ENCODE assay signal across 24 cellular contexts in the genomic region with DNA sequence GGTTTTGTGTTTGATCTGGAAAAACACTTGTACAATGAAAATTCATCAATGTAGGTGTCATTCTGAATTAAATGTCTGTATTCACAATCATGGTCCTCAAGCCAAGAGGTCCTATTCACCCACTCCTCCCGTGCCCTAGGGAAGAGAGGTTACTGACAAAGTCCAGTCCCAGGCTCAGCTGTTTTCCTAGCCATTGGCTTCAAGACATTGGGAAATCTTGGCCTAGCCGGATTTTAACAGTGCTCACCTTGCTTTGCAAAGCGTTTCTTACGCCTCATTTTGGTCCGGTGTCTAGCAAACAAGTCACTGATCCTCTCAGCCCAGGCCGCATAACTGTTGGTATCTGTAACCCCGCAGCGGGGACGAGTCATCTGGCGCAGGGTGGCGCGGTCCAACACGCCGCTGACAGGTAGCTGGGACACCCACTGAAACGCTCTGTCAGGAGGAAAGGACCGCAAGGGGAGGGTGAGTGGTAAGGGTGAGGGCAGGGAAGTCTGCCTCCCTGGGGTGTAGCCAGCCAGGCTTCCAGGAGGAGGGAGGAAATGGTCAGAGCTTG. TPM values are rescaled to one million over a fixed set of nuclear protein-coding genes. Genes with fewer than 3 reads are reported as not detected.
DNase-seq lines count a peak whose midpoint lies in the region; ATAC-seq and TF ChIP-seq lines count a peak whose summit lies in the region.
"Had no signal": no experiment of that assay in that cellular context is flagged by ENCODE, and none has a peak within 500 bp of the region (broad histone marks: within the 10 kb centered on the region; RNA-seq: fewer than 3 reads in every experiment).

No MANE protein-coding gene starts in this region.

- no peaks in the 10 kb centered on the region for H3K27me3 ChIP-seq in breast epithelium
- no peaks in the 10 kb centered on the region for H3K27me3 ChIP-seq in lower lobe of right lung (ENCODE audit: low read depth)
- H3K27me3 ChIP-seq in tibial nerve = no peaks in the 10 kb centered on the region
- H3K27me3 ChIP-seq in body of pancreas = no peaks in the 10 kb centered on the region
- H3K27me3 ChIP-seq: uterus had no signal

- 86% methylated on average over 15 to 16 of the region's 16 CpGs for WGBS in tibial nerve, 2 donors
- 84 to 90% methylated on average over 16 of the region's 16 CpGs for WGBS in body of pancreas, 2 donors

- TF ChIP-seq POLR2A in breast epithelium (IDR thresholded peaks at IDR 0.05) = no peak
- TF ChIP-seq POLR2A in tibial nerve (IDR thresholded peaks at IDR 0.05) = no peak
- no peak for TF ChIP-seq POLR2A in body of pancreas (IDR thresholded peaks at IDR 0.05)

- H3K27me3 Mint-ChIP-seq in MCF 10A (ENCODE audit: insufficient read depth, unreplicated experiment) = no peaks in the 10 kb centered on the region
- H3K27me3 Mint-ChIP-seq: activated naive CD8-positive, alpha-beta T cell had no signal

- no peak overlapping the region for H3K4me3 ChIP-seq in breast epithelium
- no peak overlapping the region for H3K4me3 ChIP-seq in lower lobe of right lung
- no peak overlapping the region for H3K4me3 ChIP-seq in tibial nerve
- H3K4me3 ChIP-seq in body of pancreas = no peak overlapping the region
- H3K4me3 ChIP-seq: uterus had no signal

- peaks cover 48% of the 10 kb centered on the region for H3K4me1 Mint-ChIP-seq in MCF 10A (ENCODE audit: insufficient read depth, unreplicated experiment)
- no peaks in the 10 kb centered on the region for H3K4me1 Mint-ChIP-seq in stimulated activated effector memory CD8-positive, alpha-beta T cell treated with anti-CD3 and anti-CD28 coated beads, Interleukin-12 subunit alpha, Interleukin-12 subunit beta, amount 100 ng/mL, for 72 hours
- H3K4me1 Mint-ChIP-seq: activated CD4-positive, alpha-beta T cell treated with anti-CD3 and anti-CD28 coated beads, Interleukin-2, amount 10 ng/mL, durations not matched to agents 24 days and 14 days; activated CD8-positive, alpha-beta memory T cell treated with anti-CD3 and anti-CD28 coated beads, Interleukin-2, amount 10 ng/mL, durations not matched to agents 7 days and 5 days had no signal

- peak overlapping the region; percentile 62 for H3K4me3 Mint-ChIP-seq in MCF 10A (ENCODE audit: unreplicated experiment)
- no peak overlapping the region for H3K4me3 Mint-ChIP-seq in stimulated activated effector memory CD8-positive, alpha-beta T cell treated with anti-CD3 and anti-CD28 coated beads, Interleukin-12 subunit alpha, Interleukin-12 subunit beta, amount 100 ng/mL, for 72 hours
- H3K4me3 Mint-ChIP-seq: activated CD4-positive, alpha-beta T cell treated with anti-CD3 and anti-CD28 coated beads, Interleukin-2, amount 10 ng/mL, durations not matched to agents 24 days and 14 days; activated CD8-positive, alpha-beta memory T cell treated with anti-CD3 and anti-CD28 coated beads, Interleukin-2, amount 10 ng/mL, durations not matched to agents 7 days and 5 days; activated naive CD8-positive, alpha-beta T cell; activated T-helper 1 cell treated with anti-CD3 and anti-CD28 coated beads, Interleukin-12 subunit alpha, Interleukin-12 subunit beta, Interleukin-2, Interleukin-4 antibody, amounts not matched to agents 30 ng/mL and 10 ng/mL and 1 ng/mL, durations not matched to agents 14 hours and 24 hours and 36 hours; endodermal cell; nephron; stimulated activated naive CD8-positive, alpha-beta T cell treated with anti-CD3 and anti-CD28 coated beads, Interleukin-15, Interleukin-2, amounts not matched to agents 100 ng/mL and 50 ng/mL, for 24 hours had no signal

- ATAC-seq in lower lobe of right lung (no peak), body of pancreas (no peak), GM19463 (IDR thresholded peaks at IDR 0.05; ENCODE audit: unreplicated experiment) (no peak)
- no peak for ATAC-seq in stimulated activated effector memory CD8-positive, alpha-beta T cell treated with anti-CD3 and anti-CD28 coated beads, Interleukin-12 subunit alpha, Interleukin-12 subunit beta, amount 100 ng/mL, for 72 hours
- ATAC-seq: activated CD8-positive, alpha-beta memory T cell treated with anti-CD3 and anti-CD28 coated beads, Interleukin-2, amount 10 ng/mL, durations not matched to agents 7 days and 5 days had no signal

- BruUV-seq in MCF 10A (replicated peaks; lab: Mats Ljungman, UMichigan) = TSS peak; percentile 66

- H3K27ac Mint-ChIP-seq in MCF 10A (ENCODE audit: low read depth, unreplicated experiment) = peak overlapping the region; percentile 82
- H3K27ac Mint-ChIP-seq in stimulated activated effector memory CD8-positive, alpha-beta T cell treated with anti-CD3 and anti-CD28 coated beads, Interleukin-12 subunit alpha, Interleukin-12 subunit beta, amount 100 ng/mL, for 72 hours = no peak overlapping the region
- H3K27ac Mint-ChIP-seq: activated CD4-positive, alpha-beta T cell treated with anti-CD3 and anti-CD28 coated beads, Interleukin-2, amount 10 ng/mL, durations not matched to agents 24 days and 14 days; activated CD8-positive, alpha-beta memory T cell treated with anti-CD3 and anti-CD28 coated beads, Interleukin-2, amount 10 ng/mL, durations not matched to agents 7 days and 5 days; activated naive CD8-positive, alpha-beta T cell; activated T-helper 1 cell treated with anti-CD3 and anti-CD28 coated beads, Interleukin-12 subunit alpha, Interleukin-12 subunit beta, Interleukin-2, Interleukin-4 antibody, amounts not matched to agents 30 ng/mL and 10 ng/mL and 1 ng/mL, durations not matched to agents 14 hours and 24 hours and 36 hours; endodermal cell; nephron; stimulated activated naive CD8-positive, alpha-beta T cell treated with anti-CD3 and anti-CD28 coated beads, Interleukin-15, Interleukin-2, amounts not matched to agents 100 ng/mL and 50 ng/mL, for 24 hours had no signal

- TF ChIP-seq CTCF in MCF 10A (IDR thresholded peaks at IDR 0.05; ENCODE audit: unreplicated experiment) (no peak), breast epithelium (IDR thresholded peaks at IDR 0.05) (no peak), lower lobe of right lung (IDR thresholded peaks at IDR 0.05) (no peak), tibial nerve (IDR thresholded peaks at IDR 0.05) (no peak), body of pancreas (IDR thresholded peaks at IDR 0.05) (no peak)

- H3K36me3 ChIP-seq in breast epithelium (no peaks in the 10 kb centered on the region), lower lobe of right lung (no peaks in the 10 kb centered on the region), tibial nerve (peaks cover 0 to 12% (median 0%) of the 10 kb centered on the region in 3 donors), body of pancreas (replicated peaks in 1 of 2; ENCODE audit: insufficient read depth in 1 of 2, low read depth in 2 of 2) (no peaks in the 10 kb centered on the region)
- H3K36me3 ChIP-seq: uterus had no signal

- intact Hi-C loops in MCF 10A (cut with micrococcal nuclease) (no loop called here), breast epithelium (cut with DNase I; ENCODE audit: low total_unique reads) (no loop called here), lower lobe of right lung (cut with DNase I) (no loop called here), body of pancreas (cut with DNase I) (no loop called here)

- H3K9me3 Mint-ChIP-seq in MCF 10A (ENCODE audit: unreplicated experiment) = no peaks in the 10 kb centered on the region
- H3K9me3 Mint-ChIP-seq in stimulated activated effector memory CD8-positive, alpha-beta T cell treated with anti-CD3 and anti-CD28 coated beads, Interleukin-12 subunit alpha, Interleukin-12 subunit beta, amount 100 ng/mL, for 72 hours = no peaks in the 10 kb centered on the region
- H3K9me3 Mint-ChIP-seq: activated CD4-positive, alpha-beta T cell treated with anti-CD3 and anti-CD28 coated beads, Interleukin-2, amount 10 ng/mL, durations not matched to agents 24 days and 14 days; activated T-helper 1 cell treated with anti-CD3 and anti-CD28 coated beads, Interleukin-12 subunit alpha, Interleukin-12 subunit beta, Interleukin-2, Interleukin-4 antibody, amounts not matched to agents 30 ng/mL and 10 ng/mL and 1 ng/mL, durations not matched to agents 14 hours and 24 hours and 36 hours; endodermal cell; nephron; stimulated activated naive CD8-positive, alpha-beta T cell treated with anti-CD3 and anti-CD28 coated beads, Interleukin-15, Interleukin-2, amounts not matched to agents 100 ng/mL and 50 ng/mL, for 24 hours had no signal

- TF ChIP-seq EP300 in tibial nerve (IDR thresholded peaks at IDR 0.05) = no peak

- no peaks in the 10 kb centered on the region for H3K9me3 ChIP-seq in breast epithelium
- H3K9me3 ChIP-seq in lower lobe of right lung = no peaks in the 10 kb centered on the region
- no peaks in the 10 kb centered on the region for H3K9me3 ChIP-seq in tibial nerve
- H3K9me3 ChIP-seq in body of pancreas = no peaks in the 10 kb centered on the region
- H3K9me3 ChIP-seq: uterus had no signal

- H3K4me1 ChIP-seq in breast epithelium (no peaks in the 10 kb centered on the region), lower lobe of right lung (peaks cover 61% of the 10 kb centered on the region), tibial nerve (peaks cover 4 to 80% (median 50%) of the 10 kb centered on the region in 4 donors), body of pancreas (peaks cover 23% of the 10 kb centered on the region)

- CTCF ChIA-PET in MCF 10A (lab: Yijun Ruan, JAX) = interaction anchor here (0.7 to 30.0 kb wide), 7 partner anchors 10 to 30 kb away, joined by 3 to 684 read pairs (median 7); partner anchors contain the start of genes MMP28 and TAF15

- DNase-seq in MCF 10A (ENCODE audit: unreplicated experiment) = peak; percentile 70
- DNase-seq in breast epithelium (ENCODE audit: low spot score in 2 of 2) = no peak
- DNase-seq in epithelial cell of prostate (ENCODE audit: low read depth, low spot score) = no peak
- DNase-seq in lower lobe of right lung = no peak
- DNase-seq in tibial nerve (ENCODE audit: low spot score in 2 of 2) = no peak
- DNase-seq in stimulated activated effector memory CD8-positive, alpha-beta T cell treated with anti-CD3 and anti-CD28 coated beads, Interleukin-12 subunit alpha, Interleukin-12 subunit beta, amount 100 ng/mL, for 72 hours (ENCODE audit: low spot score in 2 of 2) = no peak
- DNase-seq in body of pancreas = no peak
- DNase-seq: activated CD4-positive, alpha-beta T cell treated with anti-CD3 and anti-CD28 coated beads, Interleukin-2, amount 10 ng/mL, durations not matched to agents 24 days and 14 days; activated CD8-positive, alpha-beta memory T cell treated with anti-CD3 and anti-CD28 coated beads, Interleukin-2, amount 10 ng/mL, durations not matched to agents 7 days and 5 days; endodermal cell; NCI-H1694 treated with DMSO at 0.1 percent for 48 hours; NCI-H2227 treated with DMSO at 0.1 percent for 48 hours; NCI-H774; posterior cingulate gyrus; T-helper 1 cell; uterus had no signal

- peaks cover 42% of the 10 kb centered on the region for H3K36me3 Mint-ChIP-seq in MCF 10A (ENCODE audit: insufficient read depth, unreplicated experiment)
- H3K36me3 Mint-ChIP-seq in stimulated activated effector memory CD8-positive, alpha-beta T cell treated with anti-CD3 and anti-CD28 coated beads, Interleukin-12 subunit alpha, Interleukin-12 subunit beta, amount 100 ng/mL, for 72 hours = no peaks in the 10 kb centered on the region
- H3K36me3 Mint-ChIP-seq: activated CD8-positive, alpha-beta memory T cell treated with anti-CD3 and anti-CD28 coated beads, Interleukin-2, amount 10 ng/mL, durations not matched to agents 7 days and 5 days; activated naive CD8-positive, alpha-beta T cell had no signal

- H3K27ac ChIP-seq in breast epithelium (no peak overlapping the region), epithelial cell of prostate (peak overlapping the region; percentile 64), lower lobe of right lung (peak overlapping the region; percentile 73), tibial nerve (peak overlapping the region; percentile 41 to 92 (median 78)), body of pancreas (no peak overlapping the region)
- H3K27ac ChIP-seq: 22Rv1, uterus had no signal

- POLR2A ChIA-PET in MCF 10A (lab: Yijun Ruan, JAX) = interaction anchor here (0.9 to 27.6 kb wide), 4 partner anchors 4 to 770 kb away, joined by 4 to 736 read pairs (median 612); partner anchors contain the start of genes MMP28 and TAF15

RNA-seq across cellular contexts. Expression of gene MMP28, which starts 16.7 kb away (rescaled TPM):
- total RNA-seq in MCF 10A (2022) = 22.3 and 27.4 TPM in 2 replicates
- 10 to 100 TPM in 2 of 3 donors, 1 to 10 TPM in 1; 5.6 to 25.6 (median 12.3) TPM for total RNA-seq in breast epithelium
- total RNA-seq in lower lobe of right lung = 40.9 TPM
- total RNA-seq in tibial nerve = 100 to 1,000 TPM in 3 of 4 donors, 10 to 100 TPM in 1; 71.7 to 174 (median 136) TPM
- total RNA-seq in body of pancreas = 10 to 100 TPM in 1 of 2 donors, 1 to 10 TPM in 1; 8.3 to 15.2 TPM
- total RNA-seq: activated CD4-positive, alpha-beta T cell treated with anti-CD3 and anti-CD28 coated beads, Interleukin-2, amount 10 ng/mL, durations not matched to agents 24 days and 14 days; activated CD8-positive, alpha-beta memory T cell treated with anti-CD3 and anti-CD28 coated beads, Interleukin-2, amount 10 ng/mL, durations not matched to agents 7 days and 5 days; activated T-helper 1 cell treated with anti-CD3 and anti-CD28 coated beads, Interleukin-12 subunit alpha, Interleukin-12 subunit beta, Interleukin-2, Interleukin-4 antibody, amounts not matched to agents 30 ng/mL and 10 ng/mL and 1 ng/mL, durations not matched to agents 14 hours and 24 hours and 36 hours; endodermal cell had no signal

RNA-seq across cellular contexts. Expression of gene C17orf50, which starts 18.0 kb away (rescaled TPM):
- total RNA-seq in MCF 10A (2022) (not detected in 2 replicates), breast epithelium (not detected), lower lobe of right lung (not detected), tibial nerve (not detected), body of pancreas (not detected)
- total RNA-seq: activated CD4-positive, alpha-beta T cell treated with anti-CD3 and anti-CD28 coated beads, Interleukin-2, amount 10 ng/mL, durations not matched to agents 24 days and 14 days; activated CD8-positive, alpha-beta memory T cell treated with anti-CD3 and anti-CD28 coated beads, Interleukin-2, amount 10 ng/mL, durations not matched to agents 7 days and 5 days; activated T-helper 1 cell treated with anti-CD3 and anti-CD28 coated beads, Interleukin-12 subunit alpha, Interleukin-12 subunit beta, Interleukin-2, Interleukin-4 antibody, amounts not matched to agents 30 ng/mL and 10 ng/mL and 1 ng/mL, durations not matched to agents 14 hours and 24 hours and 36 hours; endodermal cell; mesenteric fat pad; skeletal muscle tissue; uterus had no signal

RNA-seq across cellular contexts. Expression of gene GAS2L2, which starts 25.7 kb away (rescaled TPM):
- 0.23 and 0.39 TPM in 2 replicates for total RNA-seq in MCF 10A (2022)
- under 1 TPM; 0.29 to 0.33 (median 0.32) TPM for total RNA-seq in breast epithelium
- 3.1 TPM for total RNA-seq in lower lobe of right lung
- 1 to 10 TPM in 3 of 4 donors, under 1 TPM in 1; 0.84 to 1.4 (median 1.1) TPM for total RNA-seq in tibial nerve
- not detected for total RNA-seq in body of pancreas
- total RNA-seq: activated CD4-positive, alpha-beta T cell treated with anti-CD3 and anti-CD28 coated beads, Interleukin-2, amount 10 ng/mL, durations not matched to agents 24 days and 14 days; activated CD8-positive, alpha-beta memory T cell treated with anti-CD3 and anti-CD28 coated beads, Interleukin-2, amount 10 ng/mL, durations not matched to agents 7 days and 5 days; skeletal muscle tissue had no signal

RNA-seq across cellular contexts. Expression of gene TAF15, which starts 30.6 kb away (rescaled TPM):
- 284 and 337 TPM in 2 replicates for total RNA-seq in MCF 10A (2022)
- 10 to 100 TPM; 65.5 to 76.8 (median 72.8) TPM for total RNA-seq in breast epithelium
- total RNA-seq in lower lobe of right lung = 143 TPM
- 100 to 1,000 TPM in 1 of 4 donors, 10 to 100 TPM in 3; 62.8 to 115 (median 88.4) TPM for total RNA-seq in tibial nerve
- total RNA-seq in body of pancreas = 10 to 100 TPM; 47.7 to 51.1 TPM

RNA-seq across cellular contexts. Expression of gene RASL10B, which starts 47.3 kb away (rescaled TPM):
- total RNA-seq in MCF 10A (2022) (0.09 and 0.10 TPM in 2 replicates), breast epithelium (10 to 100 TPM in 2 of 3 donors, 1 to 10 TPM in 1; 5.9 to 27.8 (median 11.1) TPM), lower lobe of right lung (1.9 TPM), tibial nerve (10 to 100 TPM in 3 of 4 donors, 1 to 10 TPM in 1; 8.4 to 25.3 (median 21.9) TPM), body of pancreas (10 to 100 TPM in 1 of 2 donors, 1 to 10 TPM in 1; 8.8 to 17.8 TPM)

Comparison
In these comparisons a context has a peak if more than half of its experiments do, and no peak if none do; other contexts are left out.
1. H3K27ac ChIP-seq: peak in epithelial cell of prostate (single experiment), lower lobe of right lung (single experiment) and tibial nerve (4 of 4); none in breast epithelium (0 of 2) and body of pancreas (0 of 4).